16 cellular contexts compared by ENCODE assay signal in genomic region chr14:72776701-72777255, GRCh38.
DNase-seq lines count a peak whose midpoint lies in the region; TF ChIP-seq lines count a peak whose summit lies in the region.
"Had no signal": no experiment of that assay in that cellular context is flagged by ENCODE, and none has a peak within 500 bp of the region (broad histone marks: within the 10 kb centered on the region; RNA-seq: fewer than 3 reads in every experiment).

No MANE protein-coding gene starts in this region.

- DNase-seq in GM06990 (ENCODE audit: extremely low read depth, insufficient read length) (peak; percentile 22), OCI-M2 (lab: John Stamatoyannopoulos, UW; ENCODE audit: unreplicated experiment) (peak; percentile 92), left kidney (ENCODE audit: low read depth, low spot score) (peak; percentile 73), trophoblast cell (no peak), NCI-H524 (lab: John Stamatoyannopoulos, UW) (no peak), A673 (ENCODE audit: low spot score) (no peak)
- DNase-seq in effector memory CD4-positive, alpha-beta T cell = no peak
- DNase-seq: NCI-H2029; PC-3; SK-N-SH; stimulated activated CD4-positive, alpha-beta T cell treated with anti-CD3 and anti-CD28 coated beads, Interleukin-15, amount 100 ng/mL, for 24 hours had no signal

- H2AK5ac ChIP-seq in trophoblast cell (ENCODE audit: low read length) = peak overlapping the region; percentile 48

- H3K4me1 ChIP-seq in trophoblast cell (ENCODE audit: control insufficient read depth in 1 of 2, insufficient read depth in 2 of 2, low read length in 2 of 2) = peaks cover 11 to 14% of the 10 kb centered on the region in 2 experiments
- peaks cover 24% of the 10 kb centered on the region for H3K4me1 ChIP-seq in A673 (ENCODE audit: insufficient read depth, low read length, poor library complexity, severe bottlenecking)
- H3K4me1 ChIP-seq in effector memory CD4-positive, alpha-beta T cell (ENCODE audit: control insufficient read depth, insufficient read depth, low read length, poor library complexity, severe bottlenecking) = no peaks in the 10 kb centered on the region
- H3K4me1 ChIP-seq: ascending aorta, prostate gland had no signal

- POLR2A ChIA-PET in A673 (lab: Charles Lee; ENCODE audit: low non-redundant PET) = no interaction called here

- TF ChIP-seq CTCF in GM06990 (IDR thresholded peaks at IDR 0.05; ENCODE audit: insufficient read depth, low read length, poor library complexity, severe bottlenecking) (no peak), A673 (conservative IDR thresholded peaks at IDR 0.05; ENCODE audit: low read depth, low read length) (no peak)

- H3K79me2 ChIP-seq in trophoblast cell (ENCODE audit: control insufficient read depth, insufficient read depth, low read length, poor library complexity) = no peaks in the 10 kb centered on the region

- no peak overlapping the region for H2BK120ac ChIP-seq in trophoblast cell (ENCODE audit: insufficient read depth, low read length, poor library complexity)

- H3K4me3 ChIP-seq in GM06990 (replicated peaks; ENCODE audit: low read depth, low read length) = no peak overlapping the region
- no peak overlapping the region for H3K4me3 ChIP-seq in trophoblast cell (ENCODE audit: low read depth, low read length)
- no peak overlapping the region for H3K4me3 ChIP-seq in A673 (ENCODE audit: low read depth, low read length, poor library complexity, severe bottlenecking)
- H3K4me3 ChIP-seq in effector memory CD4-positive, alpha-beta T cell (ENCODE audit: insufficient read depth, low read depth, low read length, poor library complexity, severe bottlenecking) = no peak overlapping the region
- H3K4me3 ChIP-seq: ascending aorta, coronary artery, prostate gland had no signal

- H3K9me3 ChIP-seq in trophoblast cell (ENCODE audit: insufficient read depth, low read depth, low read length) (peaks cover 5% of the 10 kb centered on the region), A673 (ENCODE audit: low read depth, low read length, poor library complexity, severe bottlenecking) (no peaks in the 10 kb centered on the region)
- no peaks in the 10 kb centered on the region for H3K9me3 ChIP-seq in effector memory CD4-positive, alpha-beta T cell (ENCODE audit: control insufficient read depth, low read length)
- H3K9me3 ChIP-seq: ascending aorta, prostate gland, SK-N-SH had no signal

- CTCF ChIA-PET in A673 (lab: Charles Lee) = no interaction called here

- H2BK5ac ChIP-seq in trophoblast cell (ENCODE audit: low read depth, low read length, poor library complexity) = no peak overlapping the region

- H3K27ac ChIP-seq in trophoblast cell (ENCODE audit: low read depth, low read length) (no peak overlapping the region), A673 (ENCODE audit: low read depth, low read length, poor library complexity, severe bottlenecking) (no peak overlapping the region)
- H3K27ac ChIP-seq in effector memory CD4-positive, alpha-beta T cell (ENCODE audit: insufficient read depth, low read length, poor library complexity, severe bottlenecking) = no peak overlapping the region
- H3K27ac ChIP-seq: ascending aorta, C4-2B, coronary artery, epithelial cell of prostate, prostate gland had no signal

- H4K12ac ChIP-seq in trophoblast cell (ENCODE audit: low read depth, low read length) = no peak overlapping the region

- intact Hi-C loops in A673 (cut with micrococcal nuclease; ENCODE audit: unreplicated experiment) = no loop called here

- H3K9ac ChIP-seq in trophoblast cell (ENCODE audit: low read length) = no peak overlapping the region
- H3K9ac ChIP-seq: SK-N-SH had no signal

- no peaks in the 10 kb centered on the region for H3K36me3 ChIP-seq in GM06990 (ENCODE audit: control insufficient read depth, insufficient read depth, low read length)
- no peaks in the 10 kb centered on the region for H3K36me3 ChIP-seq in trophoblast cell (ENCODE audit: control insufficient read depth in 1 of 2, insufficient read depth in 2 of 2, low read length in 2 of 2)
- H3K36me3 ChIP-seq in A673 (ENCODE audit: insufficient read depth, low read length, poor library complexity, severe bottlenecking) = no peaks in the 10 kb centered on the region
- H3K36me3 ChIP-seq in effector memory CD4-positive, alpha-beta T cell (ENCODE audit: control insufficient read depth, insufficient read depth, low read length) = no peaks in the 10 kb centered on the region
- H3K36me3 ChIP-seq: ascending aorta, prostate gland had no signal

- no CpG with 5 or more reads among the region's 8 CpGs for WGBS in trophoblast cell (ENCODE audit: extremely low coverage, insufficient coverage, insufficient read length)

- BruUV-seq in A673 (replicated peaks; lab: Mats Ljungman, UMichigan) = no TSS peak

- H3K27me3 ChIP-seq in GM06990 (replicated peaks; ENCODE audit: control insufficient read depth, insufficient read depth, low read length) (no peaks in the 10 kb centered on the region), trophoblast cell (ENCODE audit: insufficient read depth, low read length) (no peaks in the 10 kb centered on the region), A673 (replicated peaks; ENCODE audit: insufficient read depth, low read depth, low read length, poor library complexity) (no peaks in the 10 kb centered on the region)
- no peaks in the 10 kb centered on the region for H3K27me3 ChIP-seq in effector memory CD4-positive, alpha-beta T cell (replicated peaks; ENCODE audit: control insufficient read depth, insufficient read depth, low read length, poor library complexity, severe bottlenecking)
- H3K27me3 ChIP-seq: ascending aorta had no signal

- H4K8ac ChIP-seq in trophoblast cell (ENCODE audit: low read depth, low read length) = no peak overlapping the region

- no peak overlapping the region for H4K91ac ChIP-seq in trophoblast cell (ENCODE audit: low read depth, low read length)

- no peak overlapping the region for H2AFZ ChIP-seq in trophoblast cell (ENCODE audit: insufficient read depth, low read length, poor library complexity)

- no peak overlapping the region for H3K23ac ChIP-seq in trophoblast cell (ENCODE audit: low read length)

- peak overlapping the region; percentile 26 for H3K14ac ChIP-seq in trophoblast cell (ENCODE audit: low read length)

- no peak overlapping the region for H3K4ac ChIP-seq in trophoblast cell (ENCODE audit: low read depth, low read length)

- H3K79me1 ChIP-seq in trophoblast cell (ENCODE audit: low read length) = peaks cover 7% of the 10 kb centered on the region

- H3K18ac ChIP-seq in trophoblast cell (ENCODE audit: low read length) = no peak overlapping the region

- H2BK12ac ChIP-seq in trophoblast cell (ENCODE audit: low read length) = no peak overlapping the region

- H3K4me2 ChIP-seq in trophoblast cell (ENCODE audit: low read length) = no peak overlapping the region
- H3K4me2 ChIP-seq: SK-N-SH had no signal

Comparison
In these comparisons a context has a peak if more than half of its experiments do, and no peak if none do; other contexts are left out.
1. DNase-seq: peak in GM06990 (single experiment), OCI-M2 (single experiment) and left kidney (single experiment); none in trophoblast cell (0 of 2), NCI-H524 (0 of 2), A673 (single experiment) and effector memory CD4-positive, alpha-beta T cell (0 of 3).